Comparison of ENCODE assay signal across 26 cellular contexts in the genomic region with DNA sequence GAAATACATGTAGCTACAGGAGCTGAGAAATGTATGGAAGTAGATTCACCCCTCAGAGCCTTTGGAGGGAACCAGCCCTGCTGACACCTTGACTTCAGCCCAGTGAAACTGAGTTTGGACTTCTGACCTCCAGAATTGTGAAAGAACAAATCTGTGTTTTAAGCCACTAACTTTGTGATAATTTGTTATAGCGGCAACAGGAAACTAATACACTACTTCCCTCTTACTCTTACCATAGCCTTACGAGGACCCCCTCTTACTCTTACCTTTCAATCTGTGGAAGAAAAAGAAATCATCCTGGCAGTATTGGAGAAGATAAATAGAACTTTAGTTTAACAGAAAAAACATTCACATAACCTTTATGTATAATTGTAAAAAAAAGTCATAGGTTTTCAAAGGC.
"Had no signal": no experiment of that assay in that cellular context is flagged by ENCODE, and none has a peak within 500 bp of the region (broad histone marks: within the 10 kb centered on the region; RNA-seq: fewer than 3 reads in every experiment).

No MANE protein-coding gene starts in this region.

- H3K4me1 ChIP-seq: colonic mucosa, esophagus muscularis mucosa, esophagus squamous epithelium, gastroesophageal sphincter, heart left ventricle, heart right ventricle had no signal

- DNase-seq: colonic mucosa; cortex of kidney; dermis blood vessel endothelial cell; dorsolateral prefrontal cortex; effector CD4-positive, alpha-beta T cell; effector CD8-positive, alpha-beta T cell; effector memory CD4-positive, alpha-beta T cell; effector memory CD8-positive, alpha-beta T cell; endodermal cell; erythroblast; esophagus squamous epithelium; foreskin fibroblast; foreskin keratinocyte; foreskin melanocyte; gastrocnemius medialis; glutamatergic neuron; heart left ventricle; heart right ventricle had no signal

- H3K36me3 ChIP-seq: colonic mucosa, esophagus muscularis mucosa, esophagus squamous epithelium, gastrocnemius medialis, gastroesophageal sphincter, heart left ventricle, heart right ventricle had no signal

- H3K4me3 ChIP-seq: colonic mucosa, coronary artery, dorsolateral prefrontal cortex, esophagus muscularis mucosa, esophagus squamous epithelium, gastrocnemius medialis, gastroesophageal sphincter, heart left ventricle, heart right ventricle had no signal

- H3K27ac ChIP-seq: colonic mucosa, coronary artery, dorsolateral prefrontal cortex, epithelial cell of prostate, esophagus muscularis mucosa, esophagus squamous epithelium, foreskin keratinocyte, gastrocnemius medialis, gastroesophageal sphincter, heart left ventricle, heart right ventricle had no signal

- H3K9me3 ChIP-seq: colonic mucosa, esophagus squamous epithelium, gastrocnemius medialis had no signal

- FAIRE-seq: colon, endothelial cell of umbilical vein, frontal cortex had no signal

- ATAC-seq: effector memory CD8-positive, alpha-beta T cell; esophagus mucosa; foreskin keratinocyte; gastrocnemius medialis; gastroesophageal sphincter; heart left ventricle; heart right ventricle had no signal

- H3K27me3 ChIP-seq: colonic mucosa, esophagus muscularis mucosa, esophagus squamous epithelium, foreskin keratinocyte, gastrocnemius medialis, gastroesophageal sphincter, heart left ventricle, heart right ventricle had no signal
